Comparison of ENCODE assay signal across 21 cellular contexts in genomic region chr7:148787571-148788295, GRCh38.
DNase-seq lines count a peak whose midpoint lies in the region; ATAC-seq and TF ChIP-seq lines count a peak whose summit lies in the region.
"Had no signal": no experiment of that assay in that cellular context is flagged by ENCODE, and none has a peak within 500 bp of the region (broad histone marks: within the 10 kb centered on the region; RNA-seq: fewer than 3 reads in every experiment).

No MANE protein-coding gene starts in this region.

- intact Hi-C loops in activated CD8-positive, alpha-beta T cell treated with anti-CD3 and anti-CD28 coated beads for 36 hours (cut with micrococcal nuclease) = no loop called here

- no peak overlapping the region for H3K4me3 Mint-ChIP-seq in activated CD8-positive, alpha-beta T cell treated with anti-CD3 and anti-CD28 coated beads, Interleukin-2, amount 10 ng/mL, durations not matched to agents 7 days and 5 days
- no peak overlapping the region for H3K4me3 Mint-ChIP-seq in activated CD8-positive, alpha-beta T cell treated with anti-CD3 and anti-CD28 coated beads for 36 hours
- no peak overlapping the region for H3K4me3 Mint-ChIP-seq in glutamatergic neuron (ENCODE audit: unreplicated experiment)
- H3K4me3 Mint-ChIP-seq: CD14-positive monocyte, H9 had no signal

- no peak overlapping the region for H3K27ac Mint-ChIP-seq in activated CD8-positive, alpha-beta T cell treated with anti-CD3 and anti-CD28 coated beads, Interleukin-2, amount 10 ng/mL, durations not matched to agents 7 days and 5 days
- no peak overlapping the region for H3K27ac Mint-ChIP-seq in activated CD8-positive, alpha-beta T cell treated with anti-CD3 and anti-CD28 coated beads for 36 hours
- peak overlapping the region; percentile 28 for H3K27ac Mint-ChIP-seq in glutamatergic neuron (ENCODE audit: unreplicated experiment)

- H3K36me3 ChIP-seq in neuronal stem cell (replicated peaks in 1 of 2; ENCODE audit: control insufficient read depth in 2 of 2, insufficient read depth in 2 of 2, low read length in 2 of 2) = peaks cover 41 to 98% of the 10 kb centered on the region in 2 donors

- no peak overlapping the region for H2BK12ac ChIP-seq in neuronal stem cell (ENCODE audit: low read length)

- H3K4me2 ChIP-seq in neuronal stem cell (ENCODE audit: insufficient read depth, low read length, poor library complexity, severe bottlenecking) = no peak overlapping the region
- H3K4me2 ChIP-seq: KMS-11 had no signal

- no peak overlapping the region for H3K14ac ChIP-seq in neuronal stem cell (ENCODE audit: low read length)

- no peak overlapping the region for H2AFZ ChIP-seq in neuronal stem cell (ENCODE audit: low read length)

- H4K8ac ChIP-seq in neuronal stem cell (ENCODE audit: low read depth, low read length) = no peak overlapping the region

- CTCF ChIA-PET in activated CD8-positive, alpha-beta T cell treated with anti-CD3 and anti-CD28 coated beads, Interleukin-2, amount 10 ng/mL, durations not matched to agents 7 days and 5 days (lab: Charles Lee) = no interaction called here
- CTCF ChIA-PET in activated CD8-positive, alpha-beta T cell treated with anti-CD3 and anti-CD28 coated beads for 36 hours (lab: Charles Lee) = interaction anchor here (0.8 to 1.0 kb wide), 2 partner anchors 14 to 69 kb away, joined by 3 read pairs; no protein-coding TSS in a partner anchor

- H3K79me1 ChIP-seq in neuronal stem cell (ENCODE audit: low read depth, low read length) = peaks cover 4% of the 10 kb centered on the region

- no peak overlapping the region for H4K91ac ChIP-seq in neuronal stem cell (ENCODE audit: low read depth, low read length, poor library complexity)

- H2BK5ac ChIP-seq in neuronal stem cell (ENCODE audit: low read length) = peak overlapping the region; percentile 25

- H3K9ac ChIP-seq in neuronal stem cell (ENCODE audit: low read depth, low read length, poor library complexity) = no peak overlapping the region
- H3K9ac ChIP-seq: KMS-11 had no signal

- H2AK5ac ChIP-seq in neuronal stem cell (ENCODE audit: low read depth, low read length) = no peak overlapping the region

- POLR2A ChIA-PET in activated CD8-positive, alpha-beta T cell treated with anti-CD3 and anti-CD28 coated beads, Interleukin-2, amount 10 ng/mL, durations not matched to agents 7 days and 5 days (lab: Charles Lee) = interaction anchor here (1.0 to 1.1 kb wide), 2 partner anchors 75 to 89 kb away, joined by 3 to 4 read pairs; partner anchors contain the start of gene CUL1
- POLR2A ChIA-PET in activated CD8-positive, alpha-beta T cell treated with anti-CD3 and anti-CD28 coated beads for 36 hours (lab: Charles Lee) = interaction anchor here (0.9 kb wide), 1 partner anchor 14 kb away, joined by 3 read pairs; no protein-coding TSS in a partner anchor

- H3K27me3 ChIP-seq in neuronal stem cell (ENCODE audit: control insufficient read depth in 3 of 3, insufficient read depth in 3 of 3, low read depth in 1 of 3, low read length in 3 of 3) = no peaks in the 10 kb centered on the region

- no peak for TF ChIP-seq CTCF in activated CD8-positive, alpha-beta T cell treated with anti-CD3 and anti-CD28 coated beads for 36 hours (IDR thresholded peaks at IDR 0.05)
- no peak for TF ChIP-seq CTCF in glutamatergic neuron (IDR thresholded peaks at IDR 0.05; ENCODE audit: partially characterized antibody, unreplicated experiment)

- peak overlapping the region; percentile 38 for H3K4ac ChIP-seq in neuronal stem cell (ENCODE audit: low read length)

- H3K4me1 ChIP-seq in neuronal stem cell (ENCODE audit: control insufficient read depth in 2 of 2, insufficient read depth in 1 of 2, low read depth in 1 of 2, low read length in 2 of 2) = peaks cover 0 to 1% of the 10 kb centered on the region in 2 donors

- H3K4me3 ChIP-seq in neuronal stem cell (ENCODE audit: low read length in 2 of 2) = no peak overlapping the region

- no peaks in the 10 kb centered on the region for H3K4me1 Mint-ChIP-seq in activated CD8-positive, alpha-beta T cell treated with anti-CD3 and anti-CD28 coated beads, Interleukin-2, amount 10 ng/mL, durations not matched to agents 7 days and 5 days (ENCODE audit: low read depth)
- no peaks in the 10 kb centered on the region for H3K4me1 Mint-ChIP-seq in activated CD8-positive, alpha-beta T cell treated with anti-CD3 and anti-CD28 coated beads for 36 hours (ENCODE audit: low read depth)
- H3K4me1 Mint-ChIP-seq in glutamatergic neuron (ENCODE audit: low read depth, unreplicated experiment) = peaks cover 10% of the 10 kb centered on the region
- H3K4me1 Mint-ChIP-seq: CD14-positive monocyte, H9 had no signal

- peak; percentile 13 for DNase-seq in activated CD8-positive, alpha-beta T cell treated with anti-CD3 and anti-CD28 coated beads, Interleukin-2, amount 10 ng/mL, durations not matched to agents 7 days and 5 days
- DNase-seq in activated CD8-positive, alpha-beta T cell treated with anti-CD3 and anti-CD28 coated beads for 36 hours = no peak
- peak; percentile 77 for DNase-seq in DMS53 (lab: John Stamatoyannopoulos, UW)
- DNase-seq in glutamatergic neuron = no peak
- no peak for DNase-seq in neuronal stem cell (ENCODE audit: low spot score)
- DNase-seq in putamen (ENCODE audit: low spot score) = no peak
- DNase-seq: DMS 273 treated with DMSO at 0.1 percent for 48 hours, GDM1, H9, MV-4-11, NCI-H1694 treated with DMSO at 0.1 percent for 48 hours, NCI-H2227 treated with DMSO at 0.1 percent for 48 hours, NCI-H510A treated with DMSO at 0.1 percent for 48 hours, NCI-H82, PC-3, RPMI8226 had no signal

- H3K36me3 Mint-ChIP-seq in activated CD8-positive, alpha-beta T cell treated with anti-CD3 and anti-CD28 coated beads, Interleukin-2, amount 10 ng/mL, durations not matched to agents 7 days and 5 days (ENCODE audit: low read depth) = peaks cover 58% of the 10 kb centered on the region
- H3K36me3 Mint-ChIP-seq in activated CD8-positive, alpha-beta T cell treated with anti-CD3 and anti-CD28 coated beads for 36 hours (ENCODE audit: low read depth) = peaks cover 48% of the 10 kb centered on the region
- peaks cover 4% of the 10 kb centered on the region for H3K36me3 Mint-ChIP-seq in glutamatergic neuron (ENCODE audit: unreplicated experiment)

- no peaks in the 10 kb centered on the region for H3K9me3 Mint-ChIP-seq in activated CD8-positive, alpha-beta T cell treated with anti-CD3 and anti-CD28 coated beads, Interleukin-2, amount 10 ng/mL, durations not matched to agents 7 days and 5 days (ENCODE audit: insufficient read depth)
- H3K9me3 Mint-ChIP-seq in activated CD8-positive, alpha-beta T cell treated with anti-CD3 and anti-CD28 coated beads for 36 hours = no peaks in the 10 kb centered on the region
- peaks cover 1% of the 10 kb centered on the region for H3K9me3 Mint-ChIP-seq in glutamatergic neuron (ENCODE audit: unreplicated experiment)
- H3K9me3 Mint-ChIP-seq: CD14-positive monocyte, H9 had no signal

- H2BK120ac ChIP-seq in neuronal stem cell (ENCODE audit: low read depth, low read length) = no peak overlapping the region

- no peaks in the 10 kb centered on the region for H3K27me3 Mint-ChIP-seq in activated CD8-positive, alpha-beta T cell treated with anti-CD3 and anti-CD28 coated beads, Interleukin-2, amount 10 ng/mL, durations not matched to agents 7 days and 5 days (ENCODE audit: low read depth)
- H3K27me3 Mint-ChIP-seq in activated CD8-positive, alpha-beta T cell treated with anti-CD3 and anti-CD28 coated beads for 36 hours = no peaks in the 10 kb centered on the region
- peaks cover 3% of the 10 kb centered on the region for H3K27me3 Mint-ChIP-seq in glutamatergic neuron (ENCODE audit: unreplicated experiment)

- H3K27ac ChIP-seq in neuronal stem cell (replicated peaks; ENCODE audit: low read length) = no peak overlapping the region
- H3K27ac ChIP-seq: 22Rv1, KMS-11 had no signal

- no peaks in the 10 kb centered on the region for H3K9me3 ChIP-seq in neuronal stem cell (replicated peaks in 1 of 2; ENCODE audit: control insufficient read depth in 2 of 2, insufficient read depth in 1 of 2, low read depth in 1 of 2, low read length in 2 of 2)

- H3K18ac ChIP-seq in neuronal stem cell (ENCODE audit: low read length) = no peak overlapping the region

- H3K23ac ChIP-seq in neuronal stem cell (ENCODE audit: low read depth, low read length, poor library complexity) = peak overlapping the region; percentile 31

- ATAC-seq in activated CD8-positive, alpha-beta T cell treated with anti-CD3 and anti-CD28 coated beads, Interleukin-2, amount 10 ng/mL, durations not matched to agents 7 days and 5 days = no peak
- ATAC-seq in activated CD8-positive, alpha-beta T cell treated with anti-CD3 and anti-CD28 coated beads for 36 hours = no peak
- no peak for ATAC-seq in HG03039 (IDR thresholded peaks at IDR 0.05; ENCODE audit: unreplicated experiment)
- ATAC-seq in GM19351 (IDR thresholded peaks at IDR 0.05; ENCODE audit: unreplicated experiment) = no peak
- ATAC-seq: PC-3 had no signal

- H2BK15ac ChIP-seq in neuronal stem cell (ENCODE audit: low read length) = no peak overlapping the region

- WGBS in neuronal stem cell (ENCODE audit: extremely low coverage in 2 of 2, insufficient read length in 2 of 2, insufficient replicate concordance in 1 of 2), 2 donors = no CpG with 5 or more reads among the region's 14 CpGs

Comparison
In these comparisons a context has a peak if more than half of its experiments do, and no peak if none do; other contexts are left out.
1. DNase-seq: peak in activated CD8-positive, alpha-beta T cell treated with anti-CD3 and anti-CD28 coated beads, Interleukin-2, amount 10 ng/mL, durations not matched to agents 7 days and 5 days (single experiment) and DMS53 (single experiment); none in activated CD8-positive, alpha-beta T cell treated with anti-CD3 and anti-CD28 coated beads for 36 hours (single experiment), glutamatergic neuron (single experiment), neuronal stem cell (single experiment) and putamen (single experiment).